In the genomic region with DNA sequence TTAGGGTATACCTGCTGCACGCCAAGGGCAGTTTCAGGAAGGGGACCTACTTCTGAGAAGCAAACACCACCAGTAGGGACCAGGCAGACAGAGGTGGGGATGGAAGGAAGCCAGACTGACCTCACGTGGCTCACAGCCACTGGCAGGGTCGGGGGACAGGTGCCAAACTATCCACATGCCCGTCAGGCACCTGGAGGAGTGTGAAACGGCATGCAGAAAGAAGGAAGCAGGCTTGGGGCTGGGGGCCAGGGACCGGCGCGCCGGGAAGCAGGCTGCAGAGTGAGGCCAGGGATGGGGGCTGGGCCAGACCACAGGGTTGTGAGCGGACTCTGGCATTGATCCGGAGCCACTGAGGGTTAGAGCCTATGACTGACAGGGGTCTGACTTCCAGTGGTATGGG, we compare ENCODE assay signal across 16 cellular contexts.
"Had no signal": no experiment of that assay in that cellular context is flagged by ENCODE, and none has a peak within 500 bp of the region (broad histone marks: within the 10 kb centered on the region; RNA-seq: fewer than 3 reads in every experiment).

No MANE protein-coding gene starts in this region.

- H3K36me3 ChIP-seq: prostate gland, suprapubic skin had no signal

- H3K4me3 ChIP-seq: prostate gland, suprapubic skin had no signal

- DNase-seq: activated CD4-positive, alpha-beta T cell treated with anti-CD3 and anti-CD28 coated beads, Interleukin-2, amount 10 ng/mL, durations not matched to agents 7 days and 5 days; activated CD4-positive, CD25-positive, alpha-beta regulatory T cell; activated CD8-positive, alpha-beta memory T cell treated with anti-CD3 and anti-CD28 coated beads, Interleukin-2, amount 50 U/mL, for 48 hours; activated naive CD8-positive, alpha-beta T cell treated with anti-CD3 and anti-CD28 coated beads for 36 hours; activated T-cell treated with anti-CD3 and anti-CD28 coated beads, Interleukin-2, amount 50 U/mL, for 72 hours; amygdala; cerebellar nuclear complex; effector memory CD4-positive, alpha-beta T cell; foreskin keratinocyte; left colon; naive B cell; nucleus accumbens; stimulated activated naive CD8-positive, alpha-beta T cell treated with anti-CD3 and anti-CD28 coated beads, Interleukin-15, Interleukin-2, amounts not matched to agents 100 U/mL and 50 U/mL, for 24 hours had no signal

- ATAC-seq: activated T-cell treated with anti-CD3 and anti-CD28 coated beads, Interleukin-2, amount 50 U/mL, for 72 hours; foreskin keratinocyte; left colon; sciatic nerve; stimulated activated naive CD8-positive, alpha-beta T cell treated with anti-CD3 and anti-CD28 coated beads, Interleukin-15, Interleukin-2, amounts not matched to agents 100 U/mL and 50 U/mL, for 24 hours had no signal

- H3K27me3 ChIP-seq: suprapubic skin had no signal

- H3K9me3 ChIP-seq: prostate gland, suprapubic skin had no signal

- H3K27ac ChIP-seq: foreskin keratinocyte, prostate gland, suprapubic skin had no signal

- H3K4me1 ChIP-seq: foreskin keratinocyte, prostate gland had no signal
